ENCODE assay signal across 13 cellular contexts in genomic region chr18:36493349-36494281, GRCh38.
DNase-seq lines count a peak whose midpoint lies in the region; ATAC-seq and TF ChIP-seq lines count a peak whose summit lies in the region.
"Had no signal": no experiment of that assay in that cellular context is flagged by ENCODE, and none has a peak within 500 bp of the region (broad histone marks: within the 10 kb centered on the region; RNA-seq: fewer than 3 reads in every experiment).

No MANE protein-coding gene starts in this region.

- H3K4me1 Mint-ChIP-seq in stimulated activated naive B cell treated with anti-CD40 and anti-IgM and Interleukin-4, amounts not matched to agents 10 μg/mL and 1 μg/mL and 100 μg/mL, for 72 hours, result no peaks in the 10 kb centered on the region
- H3K4me1 Mint-ChIP-seq in CD14-positive monocyte, result no peaks in the 10 kb centered on the region

- DNase-seq in Karpas-422 (peak; percentile 76), cardiac fibroblast (ENCODE audit: low read depth in 2 of 2) (peak; percentile 63 to 75), CD14-positive monocyte (ENCODE audit: low spot score) (no peak), smooth muscle cell (lab: John Stamatoyannopoulos, UW; ENCODE audit: unreplicated experiment) (no peak)
- no peak for DNase-seq in stimulated activated naive B cell treated with anti-CD40 and anti-IgM and Interleukin-4, amounts not matched to agents 10 μg/mL and 1 μg/mL and 100 μg/mL, for 72 hours
- DNase-seq in stimulated activated naive CD4-positive, alpha-beta T cell treated with Interleukin-2 at 50 U/mL for 16 hours (lab: John Stamatoyannopoulos, UW), result no peak
- DNase-seq: C1 segment of cervical spinal cord, cerebellar nuclear complex, KBM-7, substantia nigra had no signal

- no peak overlapping the region for H3K4me3 Mint-ChIP-seq in stimulated activated naive B cell treated with anti-CD40 and anti-IgM and Interleukin-4, amounts not matched to agents 10 μg/mL and 1 μg/mL and 100 μg/mL, for 72 hours
- no peak overlapping the region for H3K4me3 Mint-ChIP-seq in CD14-positive monocyte

- no peak overlapping the region for H3K27ac Mint-ChIP-seq in stimulated activated naive B cell treated with anti-CD40 and anti-IgM and Interleukin-4, amounts not matched to agents 10 μg/mL and 1 μg/mL and 100 μg/mL, for 72 hours
- no peak overlapping the region for H3K27ac Mint-ChIP-seq in CD14-positive monocyte

- no peak for TF ChIP-seq RAD21 in liver (IDR thresholded peaks at IDR 0.05)

- no peak for ATAC-seq in stimulated activated naive B cell treated with anti-CD40 and anti-IgM and Interleukin-4, amounts not matched to agents 10 μg/mL and 1 μg/mL and 100 μg/mL, for 72 hours (replicated peaks)

- H3K27me3 ChIP-seq in BLaER1 (no peaks in the 10 kb centered on the region), Karpas-422 (ENCODE audit: low read length) (no peaks in the 10 kb centered on the region), liver (ENCODE audit: control insufficient read depth in 4 of 4, insufficient read depth in 4 of 4, low read length in 3 of 4) (peaks cover 0 to 8% (median 0%) of the 10 kb centered on the region in 4 donors), smooth muscle cell (ENCODE audit: low read depth) (no peaks in the 10 kb centered on the region)
- H3K27me3 ChIP-seq: foreskin keratinocyte had no signal

- H3K27ac ChIP-seq in BLaER1 (no peak overlapping the region), Karpas-422 (ENCODE audit: low read length) (no peak overlapping the region), liver (ENCODE audit: low read depth in 1 of 2, low read length in 2 of 2) (no peak overlapping the region), smooth muscle cell (ENCODE audit: low read depth) (no peak overlapping the region)
- H3K27ac ChIP-seq: foreskin keratinocyte had no signal

- peaks cover 0 to 2% of the 10 kb centered on the region in 2 donors for H3K9me3 Mint-ChIP-seq in stimulated activated naive B cell treated with anti-CD40 and anti-IgM and Interleukin-4, amounts not matched to agents 10 μg/mL and 1 μg/mL and 100 μg/mL, for 72 hours
- peaks cover 0 to 4% (median 4%) of the 10 kb centered on the region in 7 donors for H3K9me3 Mint-ChIP-seq in CD14-positive monocyte

- H3K79me2 ChIP-seq in Karpas-422 (ENCODE audit: low read length) (no peaks in the 10 kb centered on the region), smooth muscle cell (ENCODE audit: low read depth) (peaks cover 6% of the 10 kb centered on the region)

- no peak for TF ChIP-seq CTCF in cardiac fibroblast (IDR thresholded peaks at IDR 0.05; ENCODE audit: low read depth, low read length)
- no peak for TF ChIP-seq CTCF in liver (IDR thresholded peaks at IDR 0.05; ENCODE audit: low read depth, low read length, missing input control)
- no peak for TF ChIP-seq CTCF in CD14-positive monocyte (IDR thresholded peaks at IDR 0.05)
- TF ChIP-seq CTCF in smooth muscle cell (IDR thresholded peaks at IDR 0.05; ENCODE audit: borderline replicate concordance, insufficient read depth, poor library complexity, severe bottlenecking), result no peak

- H4K20me1 ChIP-seq in BLaER1, result no peaks in the 10 kb centered on the region
- no peaks in the 10 kb centered on the region for H4K20me1 ChIP-seq in Karpas-422 (ENCODE audit: insufficient read depth, low read depth, low read length)
- H4K20me1 ChIP-seq in smooth muscle cell (ENCODE audit: low read depth), result no peaks in the 10 kb centered on the region

- H3K36me3 Mint-ChIP-seq in stimulated activated naive B cell treated with anti-CD40 and anti-IgM and Interleukin-4, amounts not matched to agents 10 μg/mL and 1 μg/mL and 100 μg/mL, for 72 hours, result no peaks in the 10 kb centered on the region
- no peaks in the 10 kb centered on the region for H3K36me3 Mint-ChIP-seq in CD14-positive monocyte

- H3K27me3 Mint-ChIP-seq in stimulated activated naive B cell treated with anti-CD40 and anti-IgM and Interleukin-4, amounts not matched to agents 10 μg/mL and 1 μg/mL and 100 μg/mL, for 72 hours, result peaks cover 10 to 24% of the 10 kb centered on the region in 2 donors
- H3K27me3 Mint-ChIP-seq in CD14-positive monocyte (ENCODE audit: low read depth in 3 of 3), result peaks cover 0 to 3% (median 2%) of the 10 kb centered on the region in 3 donors

- no peak overlapping the region for H3K9ac ChIP-seq in BLaER1
- no peak overlapping the region for H3K9ac ChIP-seq in Karpas-422 (ENCODE audit: low read length)
- no peak overlapping the region for H3K9ac ChIP-seq in liver (ENCODE audit: low read depth in 1 of 2, low read length in 2 of 2)
- H3K9ac ChIP-seq in smooth muscle cell (ENCODE audit: low read depth), result no peak overlapping the region

- peaks cover 41% of the 10 kb centered on the region for H3K4me1 ChIP-seq in BLaER1
- peaks cover 17% of the 10 kb centered on the region for H3K4me1 ChIP-seq in Karpas-422 (ENCODE audit: low read length)
- H3K4me1 ChIP-seq in liver (ENCODE audit: control insufficient read depth in 4 of 4, insufficient read depth in 4 of 4, low read length in 3 of 4), result no peaks in the 10 kb centered on the region
- peaks cover 18% of the 10 kb centered on the region for H3K4me1 ChIP-seq in smooth muscle cell (ENCODE audit: low read depth)
- H3K4me1 ChIP-seq: foreskin keratinocyte had no signal

- H2AFZ ChIP-seq in Karpas-422 (ENCODE audit: low read length), result peak overlapping the region; percentile 77
- no peak overlapping the region for H2AFZ ChIP-seq in smooth muscle cell (ENCODE audit: low read depth)

- no peak overlapping the region for H3K4me3 ChIP-seq in BLaER1
- H3K4me3 ChIP-seq in Karpas-422 (ENCODE audit: low read length), result peak overlapping the region; percentile 23; the same call in 1 of the 2 replicates
- peak overlapping the region in 1 of 2 donors; percentile 13 for H3K4me3 ChIP-seq in cardiac fibroblast (replicated peaks in 1 of 2; ENCODE audit: low read depth in 2 of 2, low read length in 2 of 2)
- no peak overlapping the region for H3K4me3 ChIP-seq in liver (ENCODE audit: low read depth in 1 of 3, low read length in 3 of 3)
- H3K4me3 ChIP-seq in smooth muscle cell, result no peak overlapping the region

- H3K4me2 ChIP-seq in BLaER1, result peak overlapping the region; percentile 48
- H3K4me2 ChIP-seq in Karpas-422 (ENCODE audit: low read depth, low read length, poor library complexity, severe bottlenecking), result peak overlapping the region; percentile 37
- H3K4me2 ChIP-seq in smooth muscle cell, result no peak overlapping the region

- intact Hi-C loops in CD14-positive monocyte (cut with micrococcal nuclease), result no loop called here

- no peaks in the 10 kb centered on the region for H3F3A ChIP-seq in smooth muscle cell (ENCODE audit: low read depth)

- no peaks in the 10 kb centered on the region for H3K9me2 ChIP-seq in Karpas-422 (replicated peaks; ENCODE audit: insufficient read depth, low read length)

- H3K36me3 ChIP-seq in BLaER1 (no peaks in the 10 kb centered on the region), Karpas-422 (ENCODE audit: insufficient read depth, low read length) (no peaks in the 10 kb centered on the region), liver (ENCODE audit: control insufficient read depth in 4 of 4, insufficient read depth in 3 of 4, low read depth in 1 of 4, low read length in 3 of 4) (no peaks in the 10 kb centered on the region), smooth muscle cell (ENCODE audit: low read depth) (no peaks in the 10 kb centered on the region)

- H3K9me3 ChIP-seq in BLaER1 (no peaks in the 10 kb centered on the region), Karpas-422 (ENCODE audit: low read length) (no peaks in the 10 kb centered on the region), liver (ENCODE audit: control insufficient read depth in 4 of 4, low read length in 3 of 4) (no peaks in the 10 kb centered on the region), smooth muscle cell (replicated peaks; ENCODE audit: low read depth) (no peaks in the 10 kb centered on the region)

- WGBS in liver, result 53% methylated on average over 15 of the region's 15 CpGs
- 80% methylated on average over 15 of the region's 15 CpGs for WGBS in smooth muscle cell (ENCODE audit: low lambda C conversion rate)

TF ChIP-seq in liver, 16 proteins besides CTCF, POLR2A, EP300 and RAD21:
- TF ChIP-seq HNF4A (conservative IDR thresholded peaks at IDR 0.05) (peak; percentile 32 to 43), JUND (IDR thresholded peaks at IDR 0.05) (no peak), MAX (IDR thresholded peaks at IDR 0.05) (no peak), FOXA2 (IDR thresholded peaks at IDR 0.05) (no peak)

Comparison
In these comparisons a context has a peak if more than half of its experiments do, and no peak if none do; other contexts are left out.
1. DNase-seq: peak in Karpas-422 (single experiment) and cardiac fibroblast (2 of 2); none in stimulated activated naive B cell treated with anti-CD40 and anti-IgM and Interleukin-4, amounts not matched to agents 10 μg/mL and 1 μg/mL and 100 μg/mL, for 72 hours (single experiment), CD14-positive monocyte (single experiment), smooth muscle cell (single experiment) and stimulated activated naive CD4-positive, alpha-beta T cell treated with Interleukin-2 at 50 U/mL for 16 hours (single experiment).